In genomic region chr2:70574102-70574501, GRCh38 we compare ENCODE assay signal across 25 cellular contexts. TPM values are rescaled to one million over a fixed set of nuclear protein-coding genes. Genes with fewer than 3 reads are reported as not detected.
"Had no signal": no experiment of that assay in that cellular context is flagged by ENCODE, and none has a peak within 500 bp of the region (broad histone marks: within the 10 kb centered on the region; RNA-seq: fewer than 3 reads in every experiment).

No MANE protein-coding gene starts in this region.

- ATAC-seq: activated CD8-positive, alpha-beta T cell treated with anti-CD3 and anti-CD28 coated beads for 36 hours; activated naive CD4-positive, alpha-beta T cell treated with anti-CD3 and anti-CD28 coated beads, Interleukin-2, amount 50 U/mL, for 72 hours; activated T-cell treated with anti-CD3 and anti-CD28 coated beads, Interleukin-2, amount 50 U/mL, for 4 hours; naive thymus-derived CD4-positive, alpha-beta T cell; stimulated activated memory B cell treated with anti-CD40 and anti-IgM and Interleukin-4, amounts not matched to agents 10 μg/mL and 1 μg/mL and 100 μg/mL, for 72 hours had no signal

- H3K4me3 ChIP-seq: breast epithelium, esophagus squamous epithelium, ovary, sigmoid colon, stomach, thyroid gland, upper lobe of left lung, vagina had no signal

- DNase-seq: activated B cell treated with CpG ODN at 0.5 μM for 24 hours; activated CD4-positive, alpha-beta T cell treated with anti-CD3 and anti-CD28 coated beads, Interleukin-2, amount 50 U/mL, for 1 hour; activated CD8-positive, alpha-beta T cell treated with anti-CD3 and anti-CD28 coated beads for 36 hours; activated T-cell treated with anti-CD3 and anti-CD28 coated beads, Interleukin-2, amount 50 U/mL, for 4 hours; dermis blood vessel endothelial cell; effector CD4-positive, alpha-beta T cell; esophagus squamous epithelium; midbrain; naive thymus-derived CD4-positive, alpha-beta T cell; ovary; sigmoid colon; small intestine; stimulated activated CD4-positive, alpha-beta T cell treated with anti-CD3 and anti-CD28 coated beads, Interleukin-4, amount 100 ng/mL, for 24 hours; stomach; thyroid gland; upper lobe of left lung had no signal

- H3K4me1 ChIP-seq: breast epithelium, sigmoid colon, stomach, thyroid gland, upper lobe of left lung, vagina had no signal

- H3K9me3 ChIP-seq: breast epithelium, esophagus squamous epithelium, ovary, sigmoid colon, stomach, thyroid gland, upper lobe of left lung, vagina had no signal

- H3K27ac ChIP-seq: breast epithelium, epithelial cell of prostate, esophagus squamous epithelium, ovary, sigmoid colon, stomach, thyroid gland, upper lobe of left lung, vagina had no signal

- H3K36me3 ChIP-seq: breast epithelium, esophagus squamous epithelium, ovary, sigmoid colon, stomach, thyroid gland, upper lobe of left lung, vagina had no signal

- H3K27me3 ChIP-seq: breast epithelium, ovary, sigmoid colon, thyroid gland, upper lobe of left lung, vagina had no signal

- FAIRE-seq: endometrium, frontal cortex, islet of Langerhans, small intestine had no signal

RNA-seq across cellular contexts. Expression of gene TGFA, which starts 20.5 kb away (rescaled TPM):
- total RNA-seq: activated T-helper 2 cell treated with anti-CD3 and anti-CD28 coated beads, Interferon-gamma antibody, Interleukin-2, Interleukin-4, amounts not matched to agents 10 μg/mL and 5 μg/mL and 100 μg/mL, durations not matched to agents 14 hours and 24 hours and 36 hours had no signal
